8 cellular contexts compared by ENCODE assay signal in genomic region chr3:131503328-131503650, GRCh38. TPM values are rescaled to one million over a fixed set of nuclear protein-coding genes. Genes with fewer than 3 reads are reported as not detected.
DNase-seq lines count a peak whose midpoint lies in the region; ATAC-seq lines count a peak whose summit lies in the region.

No MANE protein-coding gene starts in this region.

- H3K27me3 ChIP-seq in SJCRH30 (no peaks in the 10 kb centered on the region; the same call in 1 of the 2 replicates), rectal smooth muscle tissue (ENCODE audit: control insufficient read depth, insufficient read depth, low read length) (no peaks in the 10 kb centered on the region)

- DNase-seq in A172 (ENCODE audit: low spot score): peak; percentile 10
- no peak for DNase-seq in SJCRH30
- peak; percentile 31 for DNase-seq in fibroblast of gingiva (ENCODE audit: low read depth)
- DNase-seq in NAMALWA (ENCODE audit: low spot score): no peak
- no peak for DNase-seq in EL

- H3K4me1 ChIP-seq in SJCRH30 (0 out of 2 replicates have a peak, but pooled peaks cover 7% of the 10 kb centered on the region), rectal smooth muscle tissue (ENCODE audit: control insufficient read depth, insufficient read depth, low read length) (no peaks in the 10 kb centered on the region)

- no peak overlapping the region for H3K27ac ChIP-seq in SJCRH30
- no peak overlapping the region for H3K27ac ChIP-seq in rectal smooth muscle tissue (ENCODE audit: low read depth, low read length)

- no peak overlapping the region for H3K9ac ChIP-seq in rectal smooth muscle tissue (ENCODE audit: low read length)

- H3K36me3 ChIP-seq in SJCRH30 (peaks cover 27% of the 10 kb centered on the region), rectal smooth muscle tissue (ENCODE audit: control insufficient read depth, insufficient read depth, low read length) (peaks cover 4% of the 10 kb centered on the region)

- H3K4me3 ChIP-seq in SJCRH30 (peak overlapping the region; percentile 92), rectal smooth muscle tissue (ENCODE audit: low read length) (peak overlapping the region; percentile 93)

- ATAC-seq in GM18861 (IDR thresholded peaks at IDR 0.05; ENCODE audit: unreplicated experiment) (peak; percentile 3), HG03565 (IDR thresholded peaks at IDR 0.05; ENCODE audit: unreplicated experiment) (no peak)

- H3K9me3 ChIP-seq in SJCRH30 (replicated peaks): no peaks in the 10 kb centered on the region

RNA-seq across cellular contexts. Expression of gene MRPL3, which starts 0.5 kb away (rescaled TPM):
- 216 and 247 TPM in 2 replicates for total RNA-seq in A172 (2014; rRNA removed; shearing (Covaris generic))
- 191 and 209 TPM in 2 replicates for total RNA-seq in SJCRH30 (2014; rRNA removed; shearing (Covaris generic))

Comparison
In these comparisons a context has a peak if more than half of its experiments do, and no peak if none do; other contexts are left out.
1. DNase-seq: peak in A172 (single experiment) and fibroblast of gingiva (single experiment); none in SJCRH30 (0 of 2), NAMALWA (single experiment) and EL (single experiment).